In the genomic region with DNA sequence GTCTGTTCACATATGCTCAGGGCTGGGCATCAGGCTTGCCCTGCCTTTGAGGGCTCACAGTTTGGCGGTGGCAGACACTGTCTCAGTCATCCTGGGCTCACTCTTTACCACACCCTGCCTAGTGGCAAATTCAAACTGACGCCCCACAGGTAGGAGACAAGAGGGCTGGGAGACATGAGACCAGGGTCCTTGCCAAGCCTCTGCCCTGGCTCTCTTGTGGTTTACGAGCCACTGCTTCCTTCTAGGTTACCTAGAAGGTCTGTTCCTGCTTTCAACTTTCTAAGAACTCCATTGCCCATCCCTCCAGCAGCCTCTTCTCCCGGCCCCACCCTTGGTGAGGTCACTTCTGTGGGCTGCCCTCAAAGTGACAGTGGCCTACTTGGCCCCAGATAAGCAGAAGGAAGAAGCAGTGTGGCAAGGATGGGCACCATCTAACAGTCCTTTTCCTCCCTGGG, we compare ENCODE assay signal across 15 cellular contexts. TPM values are rescaled to one million over a fixed set of nuclear protein-coding genes. Genes with fewer than 3 reads are reported as not detected.
DNase-seq lines count a peak whose midpoint lies in the region; ATAC-seq lines count a peak whose summit lies in the region.
"Had no signal": no experiment of that assay in that cellular context is flagged by ENCODE, and none has a peak within 500 bp of the region (broad histone marks: within the 10 kb centered on the region; RNA-seq: fewer than 3 reads in every experiment).

No MANE protein-coding gene starts in this region.

- CTCF ChIA-PET in activated CD4-positive, alpha-beta T cell treated with anti-CD3 and anti-CD28 coated beads for 36 hours (lab: Charles Lee) = interaction anchor here (0.8 to 2.5 kb wide), 5 partner anchors 12 to 42 kb away, joined by 3 to 15 read pairs (median 3); a partner anchor contains a TSS

- ATAC-seq in activated CD4-positive, alpha-beta T cell treated with anti-CD3 and anti-CD28 coated beads for 36 hours = peak; percentile 20
- peak; percentile 52 for ATAC-seq in central memory CD8-positive, alpha-beta T cell (replicated peaks; ENCODE audit: extremely low read depth, poor library complexity, severe bottlenecking)
- peak; percentile 85 for ATAC-seq in stimulated activated effector memory CD8-positive, alpha-beta T cell treated with anti-CD3 and anti-CD28 coated beads, Interleukin-12 subunit alpha, Interleukin-12 subunit beta, amount 100 ng/mL, for 72 hours
- ATAC-seq: activated CD4-positive, CD25-positive, alpha-beta regulatory T cell treated with anti-CD3 and anti-CD28 coated beads, Interleukin-2, amount 50 U/mL, for 24 hours had no signal

- no peaks in the 10 kb centered on the region for H3K9me3 Mint-ChIP-seq in activated CD4-positive, alpha-beta T cell treated with anti-CD3 and anti-CD28 coated beads for 36 hours (ENCODE audit: low read depth)
- H3K9me3 Mint-ChIP-seq in central memory CD8-positive, alpha-beta T cell = no peaks in the 10 kb centered on the region
- no peaks in the 10 kb centered on the region for H3K9me3 Mint-ChIP-seq in stimulated activated effector memory CD8-positive, alpha-beta T cell treated with anti-CD3 and anti-CD28 coated beads, Interleukin-12 subunit alpha, Interleukin-12 subunit beta, amount 100 ng/mL, for 72 hours
- H3K9me3 Mint-ChIP-seq: activated naive CD4-positive, alpha-beta T cell treated with anti-CD3 and anti-CD28 coated beads, Interleukin-2, amount 50 U/mL, for 72 hours; memory B cell had no signal

- no peak for DNase-seq in activated CD4-positive, alpha-beta T cell treated with anti-CD3 and anti-CD28 coated beads for 36 hours
- DNase-seq in activated CD4-positive, alpha-beta T cell treated with anti-CD3 and anti-CD28 coated beads, Interleukin-2, amount 50 U/mL, for 1 hour = no peak
- DNase-seq in SKM-1 (lab: John Stamatoyannopoulos, UW; ENCODE audit: unreplicated experiment) = peak; percentile 93
- no peak for DNase-seq in central memory CD8-positive, alpha-beta T cell (ENCODE audit: low spot score in 2 of 2)
- no peak for DNase-seq in stimulated activated effector memory CD8-positive, alpha-beta T cell treated with anti-CD3 and anti-CD28 coated beads, Interleukin-12 subunit alpha, Interleukin-12 subunit beta, amount 100 ng/mL, for 72 hours (ENCODE audit: low spot score in 2 of 2)
- DNase-seq in cerebellar cortex (ENCODE audit: low spot score) = no peak
- no peak for DNase-seq in NCI-H2196 (lab: John Stamatoyannopoulos, UW; ENCODE audit: unreplicated experiment)
- no peak for DNase-seq in cerebellar nuclear complex (lab: John Stamatoyannopoulos, UW)
- DNase-seq: DMS153; heart left ventricle; NCI-H2171; stimulated activated CD4-positive, alpha-beta T cell treated with anti-CD3 and anti-CD28 coated beads, Interleukin-4, amount 100 ng/mL, for 4 hours had no signal

- peaks cover 6% of the 10 kb centered on the region for H3K36me3 Mint-ChIP-seq in activated CD4-positive, alpha-beta T cell treated with anti-CD3 and anti-CD28 coated beads for 36 hours (ENCODE audit: low read depth)
- peaks cover 13% of the 10 kb centered on the region for H3K36me3 Mint-ChIP-seq in central memory CD8-positive, alpha-beta T cell (ENCODE audit: insufficient read depth)
- peaks cover 37% of the 10 kb centered on the region for H3K36me3 Mint-ChIP-seq in stimulated activated effector memory CD8-positive, alpha-beta T cell treated with anti-CD3 and anti-CD28 coated beads, Interleukin-12 subunit alpha, Interleukin-12 subunit beta, amount 100 ng/mL, for 72 hours
- H3K36me3 Mint-ChIP-seq: activated naive CD4-positive, alpha-beta T cell treated with anti-CD3 and anti-CD28 coated beads, Interleukin-2, amount 50 U/mL, for 72 hours; memory B cell had no signal

- no peak overlapping the region for H3K4me3 Mint-ChIP-seq in activated CD4-positive, alpha-beta T cell treated with anti-CD3 and anti-CD28 coated beads for 36 hours
- peak overlapping the region; percentile 46 for H3K4me3 Mint-ChIP-seq in central memory CD8-positive, alpha-beta T cell
- peak overlapping the region; percentile 56 for H3K4me3 Mint-ChIP-seq in stimulated activated effector memory CD8-positive, alpha-beta T cell treated with anti-CD3 and anti-CD28 coated beads, Interleukin-12 subunit alpha, Interleukin-12 subunit beta, amount 100 ng/mL, for 72 hours
- H3K4me3 Mint-ChIP-seq: memory B cell had no signal

- intact Hi-C loops in activated CD4-positive, alpha-beta T cell treated with anti-CD3 and anti-CD28 coated beads for 36 hours (cut with DNase I, micrococcal nuclease) = loop anchor here in 1 of 2 experiments (10.0 kb wide), 1 partner anchor 942 kb away; a partner anchor contains a TSS

- peak overlapping the region; percentile 60 for H3K27ac Mint-ChIP-seq in activated CD4-positive, alpha-beta T cell treated with anti-CD3 and anti-CD28 coated beads for 36 hours
- H3K27ac Mint-ChIP-seq in central memory CD8-positive, alpha-beta T cell (ENCODE audit: low read depth) = peak overlapping the region; percentile 33
- H3K27ac Mint-ChIP-seq in stimulated activated effector memory CD8-positive, alpha-beta T cell treated with anti-CD3 and anti-CD28 coated beads, Interleukin-12 subunit alpha, Interleukin-12 subunit beta, amount 100 ng/mL, for 72 hours = no peak overlapping the region
- H3K27ac Mint-ChIP-seq: memory B cell had no signal

- H3K4me1 Mint-ChIP-seq in activated CD4-positive, alpha-beta T cell treated with anti-CD3 and anti-CD28 coated beads for 36 hours = peaks cover 79% of the 10 kb centered on the region
- peaks cover 74% of the 10 kb centered on the region for H3K4me1 Mint-ChIP-seq in central memory CD8-positive, alpha-beta T cell
- H3K4me1 Mint-ChIP-seq in stimulated activated effector memory CD8-positive, alpha-beta T cell treated with anti-CD3 and anti-CD28 coated beads, Interleukin-12 subunit alpha, Interleukin-12 subunit beta, amount 100 ng/mL, for 72 hours = peaks cover 71% of the 10 kb centered on the region

- H3K27me3 Mint-ChIP-seq in activated CD4-positive, alpha-beta T cell treated with anti-CD3 and anti-CD28 coated beads for 36 hours = no peaks in the 10 kb centered on the region
- no peaks in the 10 kb centered on the region for H3K27me3 Mint-ChIP-seq in central memory CD8-positive, alpha-beta T cell
- H3K27me3 Mint-ChIP-seq: memory B cell had no signal

- POLR2A ChIA-PET in activated CD4-positive, alpha-beta T cell treated with anti-CD3 and anti-CD28 coated beads for 36 hours (lab: Charles Lee) = no interaction called here

RNA-seq across cellular contexts. Expression of a gene that starts 10.5 kb away (rescaled TPM):
- 10 to 100 TPM; 62.8 to 67.1 TPM for total RNA-seq in activated CD4-positive, alpha-beta T cell treated with anti-CD3 and anti-CD28 coated beads for 36 hours

Comparison
In these comparisons a context has a peak if more than half of its experiments do, and no peak if none do; other contexts are left out.
1. ATAC-seq: peak in every context shown above with its lines; median percentile 85 in stimulated activated effector memory CD8-positive, alpha-beta T cell treated with anti-CD3 and anti-CD28 coated beads, Interleukin-12 subunit alpha, Interleukin-12 subunit beta, amount 100 ng/mL, for 72 hours; 52 in central memory CD8-positive, alpha-beta T cell; 20 in activated CD4-positive, alpha-beta T cell treated with anti-CD3 and anti-CD28 coated beads for 36 hours.